In the genomic region with DNA sequence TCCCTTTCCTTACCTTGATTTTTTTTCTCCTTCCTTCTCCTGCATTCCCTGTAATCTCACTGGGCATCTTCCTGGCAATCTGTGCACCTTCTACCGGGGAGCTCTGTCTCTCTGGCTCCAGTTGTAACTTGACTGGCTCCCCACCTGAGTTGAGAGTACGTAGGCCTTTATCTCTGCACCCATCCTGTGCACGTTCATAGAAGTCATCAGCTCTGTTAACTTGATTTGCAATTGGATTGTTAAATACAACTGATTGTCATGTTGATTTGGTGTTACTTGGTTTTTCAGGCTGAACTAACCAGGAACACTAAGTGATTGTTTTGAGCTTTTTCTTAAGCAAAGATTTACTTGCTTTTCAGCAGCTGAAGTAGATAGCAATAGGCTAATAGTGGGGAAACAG, we compare ENCODE assay signal across 21 cellular contexts. TPM values are rescaled to one million over a fixed set of nuclear protein-coding genes. Genes with fewer than 3 reads are reported as not detected.
DNase-seq lines count a peak whose midpoint lies in the region; ATAC-seq and TF ChIP-seq lines count a peak whose summit lies in the region.
"Had no signal": no experiment of that assay in that cellular context is flagged by ENCODE, and none has a peak within 500 bp of the region (broad histone marks: within the 10 kb centered on the region; RNA-seq: fewer than 3 reads in every experiment).

No MANE protein-coding gene starts in this region.

- in situ Hi-C loops in brain microvascular endothelial cell (cut with HindIII; ENCODE audit: low pct_ligation_motif_present, low sequenced_read_pairs): no loop called here

- TF ChIP-seq CTCF in DOHH2 (IDR thresholded peaks at IDR 0.05; ENCODE audit: low read depth, low read length, poor library complexity, severe bottlenecking) (no peak), chondrocyte (IDR thresholded peaks at IDR 0.05) (no peak), brain microvascular endothelial cell (IDR thresholded peaks at IDR 0.05; ENCODE audit: low read depth, low read length, missing control alignments) (no peak), osteoblast (IDR thresholded peaks at IDR 0.05; ENCODE audit: extremely low read depth, low read depth, low read length) (no peak)

- H2AFZ ChIP-seq in osteoblast (ENCODE audit: low read length): no peak overlapping the region

- H3K4me3 ChIP-seq in DOHH2 (ENCODE audit: low read length) (peak overlapping the region; percentile 47), HUES48 (ENCODE audit: low read depth, low read length) (peak overlapping the region; percentile 42), brain microvascular endothelial cell (ENCODE audit: low read depth, low read length) (no peak overlapping the region), osteoblast (ENCODE audit: insufficient read depth, low read length) (no peak overlapping the region)
- H3K4me3 ChIP-seq: colonic mucosa, gastroesophageal sphincter had no signal

- H3K27ac ChIP-seq in DOHH2 (ENCODE audit: low read depth, low read length) (peak overlapping the region; percentile 97), HUES48 (ENCODE audit: low read depth, low read length) (peak overlapping the region; percentile 92), brain microvascular endothelial cell (no peak overlapping the region), osteoblast (ENCODE audit: low read depth, low read length) (no peak overlapping the region)
- H3K27ac ChIP-seq: colonic mucosa, gastroesophageal sphincter, RWPE1 had no signal

- H3K9me3 Mint-ChIP-seq in chondrocyte (ENCODE audit: low read depth): no peaks in the 10 kb centered on the region
- H3K9me3 Mint-ChIP-seq in memory B cell: no peaks in the 10 kb centered on the region
- H3K9me3 Mint-ChIP-seq: activated naive CD4-positive, alpha-beta T cell treated with anti-CD3 and anti-CD28 coated beads for 36 hours; neural crest cell had no signal

- H4K20me1 ChIP-seq in DOHH2 (ENCODE audit: control insufficient read depth, insufficient read depth, low read depth, low read length) (peaks cover 3% of the 10 kb centered on the region; the same call in 1 of the 2 replicates), osteoblast (ENCODE audit: insufficient read depth, low read length) (peaks cover 25% of the 10 kb centered on the region)

- peak overlapping the region; percentile 66 for H3K27ac Mint-ChIP-seq in chondrocyte (ENCODE audit: unreplicated experiment)
- H3K27ac Mint-ChIP-seq in memory B cell: peak overlapping the region; percentile 91
- H3K27ac Mint-ChIP-seq: activated naive CD4-positive, alpha-beta T cell treated with anti-CD3 and anti-CD28 coated beads for 36 hours had no signal

- H3K27me3 Mint-ChIP-seq in chondrocyte (ENCODE audit: low read depth) (no peaks in the 10 kb centered on the region), memory B cell (no peaks in the 10 kb centered on the region)

- peaks cover 1% of the 10 kb centered on the region for H3K36me3 Mint-ChIP-seq in chondrocyte (ENCODE audit: low read depth)
- peaks cover 18% of the 10 kb centered on the region for H3K36me3 Mint-ChIP-seq in memory B cell

- H3K4me2 ChIP-seq in DOHH2 (ENCODE audit: low read length) (peak overlapping the region; percentile 59), osteoblast (ENCODE audit: insufficient read depth, low read length) (no peak overlapping the region)

- peaks cover 59% of the 10 kb centered on the region for H3F3A ChIP-seq in DOHH2 (ENCODE audit: control insufficient read depth, insufficient read depth)

- peak overlapping the region; percentile 9 for H3K9ac ChIP-seq in HUES48 (ENCODE audit: low read depth, low read length)

- H3K9me2 ChIP-seq in DOHH2 (replicated peaks; ENCODE audit: control insufficient read depth, low read length): no peaks in the 10 kb centered on the region

- H3K4me1 ChIP-seq in DOHH2 (ENCODE audit: control insufficient read depth, low read length) (peaks cover 82% of the 10 kb centered on the region), HUES48 (ENCODE audit: control insufficient read depth, insufficient read depth, low read length) (peaks cover 34% of the 10 kb centered on the region), osteoblast (ENCODE audit: insufficient read depth, low read length) (peaks cover 4% of the 10 kb centered on the region)
- H3K4me1 ChIP-seq: colonic mucosa had no signal

- peaks cover 54% of the 10 kb centered on the region for H3K36me3 ChIP-seq in DOHH2 (ENCODE audit: control insufficient read depth, low read length)
- peaks cover 6% of the 10 kb centered on the region for H3K36me3 ChIP-seq in HUES48 (ENCODE audit: control insufficient read depth, insufficient read depth, low read length)
- no peaks in the 10 kb centered on the region for H3K36me3 ChIP-seq in brain microvascular endothelial cell (replicated peaks)
- peaks cover 3% of the 10 kb centered on the region for H3K36me3 ChIP-seq in osteoblast (ENCODE audit: insufficient read depth, low read length)
- H3K36me3 ChIP-seq: colonic mucosa, gastroesophageal sphincter had no signal

- ATAC-seq in memory B cell (ENCODE audit: low read depth): peak; percentile 63
- no peak for ATAC-seq in GM18498 (IDR thresholded peaks at IDR 0.05; ENCODE audit: unreplicated experiment)
- ATAC-seq: gastroesophageal sphincter; stimulated activated naive CD8-positive, alpha-beta T cell treated with anti-CD3 and anti-CD28 coated beads, Interleukin-15, Interleukin-2, amounts not matched to agents 100 U/mL and 50 U/mL, for 24 hours had no signal

- peaks cover 36% of the 10 kb centered on the region for H3K4me1 Mint-ChIP-seq in chondrocyte (ENCODE audit: low read depth)
- peaks cover 37% of the 10 kb centered on the region for H3K4me1 Mint-ChIP-seq in memory B cell

- H3K79me2 ChIP-seq in DOHH2 (ENCODE audit: control insufficient read depth, low read length): peaks cover 88% of the 10 kb centered on the region
- peaks cover 75% of the 10 kb centered on the region for H3K79me2 ChIP-seq in osteoblast (ENCODE audit: insufficient read depth, low read length)

- no peak for DNase-seq in chondrocyte (ENCODE audit: low spot score)
- no peak for DNase-seq in memory B cell (ENCODE audit: low spot score in 2 of 2)
- no peak for DNase-seq in brain microvascular endothelial cell
- no peak for DNase-seq in osteoblast (ENCODE audit: insufficient read length, low spot score, missing footprints)
- DNase-seq in COLO829 (ENCODE audit: low spot score): no peak
- DNase-seq: activated CD4-positive, alpha-beta T cell treated with anti-CD3 and anti-CD28 coated beads, Interleukin-2, amount 50 U/mL, for 4 hours; activated naive CD4-positive, alpha-beta T cell treated with anti-CD3 and anti-CD28 coated beads for 36 hours; activated T-cell treated with anti-CD3 and anti-CD28 coated beads for 4 hours; colonic mucosa; erythroblast; kidney glomerular epithelial cell; mesenchymal stem cell; NCI-H1105 treated with DMSO at 0.1 percent for 48 hours; retina; stimulated activated naive CD8-positive, alpha-beta T cell treated with anti-CD3 and anti-CD28 coated beads, Interleukin-15, Interleukin-2, amounts not matched to agents 100 U/mL and 50 U/mL, for 24 hours had no signal

- no peak overlapping the region for H3K4me3 Mint-ChIP-seq in chondrocyte (ENCODE audit: unreplicated experiment)
- H3K4me3 Mint-ChIP-seq in memory B cell: peak overlapping the region; percentile 89
- H3K4me3 Mint-ChIP-seq: activated naive CD4-positive, alpha-beta T cell treated with anti-CD3 and anti-CD28 coated beads for 36 hours; neural crest cell had no signal

- H3K9me3 ChIP-seq in DOHH2 (ENCODE audit: control insufficient read depth, insufficient read depth, low read length): no peaks in the 10 kb centered on the region
- H3K9me3 ChIP-seq in HUES48 (ENCODE audit: control insufficient read depth, insufficient read depth, low read length): no peaks in the 10 kb centered on the region
- H3K9me3 ChIP-seq in osteoblast (ENCODE audit: low read depth, low read length): no peaks in the 10 kb centered on the region
- H3K9me3 ChIP-seq: colonic mucosa, gastroesophageal sphincter had no signal

- H3K27me3 ChIP-seq in DOHH2 (ENCODE audit: control insufficient read depth, low read length): no peaks in the 10 kb centered on the region
- H3K27me3 ChIP-seq in HUES48 (ENCODE audit: control insufficient read depth, insufficient read depth, low read length): no peaks in the 10 kb centered on the region
- no peaks in the 10 kb centered on the region for H3K27me3 ChIP-seq in brain microvascular endothelial cell (replicated peaks)
- H3K27me3 ChIP-seq in osteoblast (ENCODE audit: insufficient read depth, low read length): no peaks in the 10 kb centered on the region
- H3K27me3 ChIP-seq: colonic mucosa, gastroesophageal sphincter had no signal

RNA-seq across cellular contexts. Expression of gene SWAP70, which starts 11.8 kb away (rescaled TPM):
- total RNA-seq in chondrocyte: 20.1 to 25.7 TPM (median 20.4 TPM) in 3 replicates
- total RNA-seq in osteoblast: 55.4 and 62.2 TPM in 2 replicates

Comparison
In these comparisons a context has a peak if more than half of its experiments do, and no peak if none do; other contexts are left out.
1. H3K27ac ChIP-seq: peak in DOHH2 (single experiment) and HUES48 (single experiment); none in brain microvascular endothelial cell (single experiment) and osteoblast (single experiment).
2. H3K4me3 ChIP-seq: peak in DOHH2 (single experiment) and HUES48 (single experiment); none in brain microvascular endothelial cell (single experiment) and osteoblast (single experiment).